22 cellular contexts compared by ENCODE assay signal in genomic region chr2:179224361-179224760, GRCh38.
"Had no signal": no experiment of that assay in that cellular context is flagged by ENCODE, and none has a peak within 500 bp of the region (broad histone marks: within the 10 kb centered on the region; RNA-seq: fewer than 3 reads in every experiment).

No MANE protein-coding gene starts in this region.

- H3K4me3 ChIP-seq: breast epithelium, colonic mucosa, left ventricle myocardium inferior, neural progenitor cell, suprapubic skin, tibial nerve had no signal

- H3K27me3 Mint-ChIP-seq: activated CD4-positive, alpha-beta memory T cell treated with anti-CD3 and anti-CD28 coated beads for 36 hours; progenitor cell of endocrine pancreas; stimulated activated naive CD8-positive, alpha-beta T cell treated with anti-CD3 and anti-CD28 coated beads, Interleukin-15, Interleukin-2, amounts not matched to agents 100 ng/mL and 50 ng/mL, for 24 hours; T-helper 17 cell had no signal

- H3K27me3 ChIP-seq: breast epithelium, colonic mucosa, neural progenitor cell, suprapubic skin, tibial nerve had no signal

- H3K27ac ChIP-seq: breast epithelium, colonic mucosa, epithelial cell of prostate, left ventricle myocardium inferior, neural progenitor cell, suprapubic skin, tibial nerve had no signal

- ATAC-seq: activated T-cell treated with anti-CD3 and anti-CD28 coated beads, Interleukin-2, amount 50 U/mL, for 72 hours; T-helper 17 cell had no signal

- H3K4me2 ChIP-seq: neural progenitor cell had no signal

- H3K9me3 ChIP-seq: breast epithelium, colonic mucosa, left ventricle myocardium inferior, suprapubic skin, tibial nerve had no signal

- H3K4me1 ChIP-seq: breast epithelium, colonic mucosa had no signal

- H3K36me3 Mint-ChIP-seq: activated CD4-positive, alpha-beta memory T cell treated with anti-CD3 and anti-CD28 coated beads for 36 hours; activated naive CD8-positive, alpha-beta T cell treated with anti-CD3 and anti-CD28 coated beads, Interleukin-2, amount 10 ng/mL, durations not matched to agents 7 days and 5 days had no signal

- H3K4me1 Mint-ChIP-seq: activated naive CD8-positive, alpha-beta T cell treated with anti-CD3 and anti-CD28 coated beads, Interleukin-2, amount 10 ng/mL, durations not matched to agents 7 days and 5 days; T-helper 17 cell had no signal

- H3K4me3 Mint-ChIP-seq: activated CD4-positive, alpha-beta memory T cell treated with anti-CD3 and anti-CD28 coated beads for 36 hours; activated naive CD4-positive, alpha-beta T cell treated with anti-CD3 and anti-CD28 coated beads for 36 hours; activated naive CD8-positive, alpha-beta T cell treated with anti-CD3 and anti-CD28 coated beads, Interleukin-2, amount 10 ng/mL, durations not matched to agents 7 days and 5 days; activated T-cell treated with anti-CD3 and anti-CD28 coated beads, Interleukin-2, amount 50 U/mL, for 72 hours; neural progenitor cell; stimulated activated naive CD8-positive, alpha-beta T cell treated with anti-CD3 and anti-CD28 coated beads, Interleukin-15, Interleukin-2, amounts not matched to agents 100 ng/mL and 50 ng/mL, for 24 hours; T-helper 17 cell had no signal

- H3K9me3 Mint-ChIP-seq: activated CD4-positive, alpha-beta memory T cell treated with anti-CD3 and anti-CD28 coated beads for 36 hours; activated naive CD4-positive, alpha-beta T cell treated with anti-CD3 and anti-CD28 coated beads for 36 hours; activated naive CD8-positive, alpha-beta T cell treated with anti-CD3 and anti-CD28 coated beads, Interleukin-2, amount 10 ng/mL, durations not matched to agents 7 days and 5 days; activated T-cell treated with anti-CD3 and anti-CD28 coated beads, Interleukin-2, amount 50 U/mL, for 72 hours; stimulated activated naive CD8-positive, alpha-beta T cell treated with anti-CD3 and anti-CD28 coated beads, Interleukin-15, Interleukin-2, amounts not matched to agents 100 ng/mL and 50 ng/mL, for 24 hours had no signal

- H3K36me3 ChIP-seq: breast epithelium, colonic mucosa, left ventricle myocardium inferior, neural progenitor cell, suprapubic skin, tibial nerve had no signal

- H2AFZ ChIP-seq: neural progenitor cell had no signal

- H3K9ac ChIP-seq: neural progenitor cell had no signal

- H3K27ac Mint-ChIP-seq: activated CD4-positive, alpha-beta memory T cell treated with anti-CD3 and anti-CD28 coated beads for 36 hours; activated naive CD4-positive, alpha-beta T cell treated with anti-CD3 and anti-CD28 coated beads for 36 hours; activated naive CD8-positive, alpha-beta T cell treated with anti-CD3 and anti-CD28 coated beads, Interleukin-2, amount 10 ng/mL, durations not matched to agents 7 days and 5 days; activated T-cell treated with anti-CD3 and anti-CD28 coated beads, Interleukin-2, amount 50 U/mL, for 72 hours; neural progenitor cell; progenitor cell of endocrine pancreas; stimulated activated naive CD8-positive, alpha-beta T cell treated with anti-CD3 and anti-CD28 coated beads, Interleukin-15, Interleukin-2, amounts not matched to agents 100 ng/mL and 50 ng/mL, for 24 hours; T-helper 17 cell had no signal

- DNase-seq: activated CD4-positive, alpha-beta memory T cell treated with anti-CD3 and anti-CD28 coated beads for 36 hours; activated CD4-positive, alpha-beta T cell treated with anti-CD3 and anti-CD28 coated beads for 48 hours; activated effector memory CD4-positive, alpha-beta T cell treated with Interleukin-2 at 50 U/mL for 16 hours; activated naive CD4-positive, alpha-beta T cell treated with anti-CD3 and anti-CD28 coated beads for 36 hours; activated naive CD8-positive, alpha-beta T cell treated with anti-CD3 and anti-CD28 coated beads, Interleukin-2, amount 10 ng/mL, durations not matched to agents 7 days and 5 days; activated T-cell treated with anti-CD3 and anti-CD28 coated beads, Interleukin-2, amount 50 U/mL, for 72 hours; amniotic stem cell; colonic mucosa; kidney glomerular epithelial cell; left ventricle myocardium inferior; mammary epithelial cell; retina; stimulated activated CD4-positive, alpha-beta T cell treated with anti-CD3 and anti-CD28 coated beads, Interleukin-1b, Interleukin-23, amount 100 ng/mL, for 48 hours; SW 1271; T-helper 17 cell had no signal
